In genomic region chr10:28975891-28976471, GRCh38 we compare ENCODE assay signal across 15 cellular contexts.
DNase-seq lines count a peak whose midpoint lies in the region; ATAC-seq, FAIRE-seq and TF ChIP-seq lines count a peak whose summit lies in the region.
"Had no signal": no experiment of that assay in that cellular context is flagged by ENCODE, and none has a peak within 500 bp of the region (broad histone marks: within the 10 kb centered on the region; RNA-seq: fewer than 3 reads in every experiment).

No MANE protein-coding gene starts in this region.

- TF ChIP-seq CTCF in esophagus squamous epithelium (IDR thresholded peaks at IDR 0.05), result no peak

- H3K9me3 Mint-ChIP-seq in activated naive CD8-positive, alpha-beta T cell treated with anti-CD3 and anti-CD28 coated beads, Interleukin-2, amount 50 U/mL, for 24 hours, result peaks cover 5% of the 10 kb centered on the region

- WGBS in esophagus squamous epithelium, 2 donors, result 21 to 22% methylated on average over 8 of the region's 8 CpGs

- no peak overlapping the region for H3K4me3 ChIP-seq in MG63
- H3K4me3 ChIP-seq in esophagus squamous epithelium, result no peak overlapping the region
- H3K4me3 ChIP-seq: lung, sigmoid colon had no signal

- DNase-seq in A172 (ENCODE audit: low spot score) (peak; percentile 69), MG63 (peak; percentile 53), SHP77 treated with DMSO at 0.1 percent for 48 hours (lab: John Stamatoyannopoulos, UW) (peak; percentile 33), kidney glomerular epithelial cell (lab: John Stamatoyannopoulos, UW) (peak; percentile 99), esophagus squamous epithelium (lab: John Stamatoyannopoulos, UW) (no peak), HTR-8/SVneo (ENCODE audit: insufficient read length, low spot score) (no peak), SW 1271 (lab: John Stamatoyannopoulos, UW) (no peak)
- no peak for DNase-seq in activated naive CD8-positive, alpha-beta T cell treated with anti-CD3 and anti-CD28 coated beads, Interleukin-2, amount 50 U/mL, for 24 hours
- DNase-seq: glutamatergic neuron, sigmoid colon, WERI-Rb-1 had no signal

- no peak for FAIRE-seq in HTR-8/SVneo (lab: Jason Lieb, UNC)
- FAIRE-seq: colon, G401.6 had no signal

- no peak overlapping the region for H3K4me3 Mint-ChIP-seq in activated naive CD8-positive, alpha-beta T cell treated with anti-CD3 and anti-CD28 coated beads, Interleukin-2, amount 50 U/mL, for 24 hours
- H3K4me3 Mint-ChIP-seq: activated T-helper 17 cell treated with anti-CD3 and anti-CD28 coated beads, Interleukin-2, amount 50 U/mL, for 72 hours had no signal

- H3K9me3 ChIP-seq in MG63 (no peaks in the 10 kb centered on the region), esophagus squamous epithelium (no peaks in the 10 kb centered on the region)
- H3K9me3 ChIP-seq: sigmoid colon had no signal

- peaks cover 0 to 20% (median 7%) of the 10 kb centered on the region in 3 donors for H3K4me1 ChIP-seq in esophagus squamous epithelium
- H3K4me1 ChIP-seq: sigmoid colon had no signal

- no peaks in the 10 kb centered on the region for H3K36me3 Mint-ChIP-seq in activated naive CD8-positive, alpha-beta T cell treated with anti-CD3 and anti-CD28 coated beads, Interleukin-2, amount 50 U/mL, for 24 hours (ENCODE audit: low read depth)

- no peak overlapping the region for H3K27ac ChIP-seq in esophagus squamous epithelium
- H3K27ac ChIP-seq: sigmoid colon, WERI-Rb-1 had no signal

- H3K4me1 Mint-ChIP-seq in activated naive CD8-positive, alpha-beta T cell treated with anti-CD3 and anti-CD28 coated beads, Interleukin-2, amount 50 U/mL, for 24 hours, result no peaks in the 10 kb centered on the region
- H3K4me1 Mint-ChIP-seq: activated T-helper 17 cell treated with anti-CD3 and anti-CD28 coated beads, Interleukin-2, amount 50 U/mL, for 72 hours had no signal

- no peaks in the 10 kb centered on the region for H3K27me3 ChIP-seq in MG63
- peaks cover 0 to 3% (median 0%) of the 10 kb centered on the region in 4 donors for H3K27me3 ChIP-seq in esophagus squamous epithelium
- H3K27me3 ChIP-seq: sigmoid colon had no signal

- no peak for ATAC-seq in activated naive CD8-positive, alpha-beta T cell treated with anti-CD3 and anti-CD28 coated beads, Interleukin-2, amount 50 U/mL, for 24 hours
- ATAC-seq: activated T-helper 17 cell treated with anti-CD3 and anti-CD28 coated beads, Interleukin-2, amount 50 U/mL, for 72 hours had no signal

- H3K36me3 ChIP-seq in MG63, result no peaks in the 10 kb centered on the region
- no peaks in the 10 kb centered on the region for H3K36me3 ChIP-seq in esophagus squamous epithelium
- H3K36me3 ChIP-seq: sigmoid colon, WERI-Rb-1 had no signal

- peaks cover 10% of the 10 kb centered on the region for H3K27me3 Mint-ChIP-seq in activated naive CD8-positive, alpha-beta T cell treated with anti-CD3 and anti-CD28 coated beads, Interleukin-2, amount 50 U/mL, for 24 hours

- no peak for TF ChIP-seq POLR2A in esophagus squamous epithelium (IDR thresholded peaks at IDR 0.05)

- H3K27ac Mint-ChIP-seq in activated naive CD8-positive, alpha-beta T cell treated with anti-CD3 and anti-CD28 coated beads, Interleukin-2, amount 50 U/mL, for 24 hours, result no peak overlapping the region
- H3K27ac Mint-ChIP-seq: activated T-helper 17 cell treated with anti-CD3 and anti-CD28 coated beads, Interleukin-2, amount 50 U/mL, for 72 hours had no signal

- intact Hi-C loops in esophagus squamous epithelium (cut with DNase I), result no loop called here

Comparison
In these comparisons a context has a peak if more than half of its experiments do, and no peak if none do; other contexts are left out.
1. DNase-seq: peak in A172 (single experiment), MG63 (single experiment), SHP77 treated with DMSO at 0.1 percent for 48 hours (single experiment) and kidney glomerular epithelial cell (single experiment); none in activated naive CD8-positive, alpha-beta T cell treated with anti-CD3 and anti-CD28 coated beads, Interleukin-2, amount 50 U/mL, for 24 hours (single experiment), esophagus squamous epithelium (single experiment), HTR-8/SVneo (single experiment) and SW 1271 (0 of 2).